Comparison of ENCODE assay signal across 26 cellular contexts in genomic region chr12:57527184-57527583, GRCh38. TPM values are rescaled to one million over a fixed set of nuclear protein-coding genes. Genes with fewer than 3 reads are reported as not detected.
A peak's percentile ranks its signal among the peaks of the same experiment; 100 is the strongest.
DNase-seq lines count a peak whose midpoint lies in the region; ATAC-seq, FAIRE-seq and TF ChIP-seq lines count a peak whose summit lies in the region.
"Had no signal": no experiment of that assay in that cellular context is flagged by ENCODE, and none has a peak within 500 bp of the region (broad histone marks: within the 10 kb centered on the region; RNA-seq: fewer than 3 reads in every experiment).

No MANE protein-coding gene starts in this region.

- no peak overlapping the region for H3K4me3 ChIP-seq in BLaER1
- no peak overlapping the region for H3K4me3 ChIP-seq in CD8-positive, alpha-beta memory T cell (ENCODE audit: low read length)
- H3K4me3 ChIP-seq: cardiac muscle cell, left lung, ovary, thoracic aorta had no signal

- peaks cover 0 to 1% (median 0%) of the 10 kb centered on the region in 5 donors for H3K9me3 Mint-ChIP-seq in CD8-positive, alpha-beta memory T cell
- H3K9me3 Mint-ChIP-seq in activated CD8-positive, alpha-beta T cell treated with anti-CD3 and anti-CD28 coated beads, Interleukin-2, amount 10 ng/mL, durations not matched to agents 7 days and 5 days (ENCODE audit: insufficient read depth), result no peaks in the 10 kb centered on the region
- H3K9me3 Mint-ChIP-seq in nephron, result no peaks in the 10 kb centered on the region
- H3K9me3 Mint-ChIP-seq: activated CD4-positive, alpha-beta T cell treated with anti-CD3 and anti-CD28 coated beads, Interleukin-2, amount 10 ng/mL, durations not matched to agents 24 days and 14 days; naive thymus-derived CD8-positive, alpha-beta T cell; T-helper 1 cell treated with Interleukin-12 subunit alpha and Interleukin-12 subunit beta and Interleukin-4 antibody, amounts not matched to agents 30 μg/mL and 1 μg/mL, for 36 hours had no signal

- TF ChIP-seq CTCF in nephron (IDR thresholded peaks at IDR 0.05; ENCODE audit: unreplicated experiment in 3 of 3), result no peak

- H3K4me3 Mint-ChIP-seq in CD8-positive, alpha-beta memory T cell, result no peak overlapping the region
- no peak overlapping the region for H3K4me3 Mint-ChIP-seq in activated CD8-positive, alpha-beta T cell treated with anti-CD3 and anti-CD28 coated beads, Interleukin-2, amount 10 ng/mL, durations not matched to agents 7 days and 5 days
- H3K4me3 Mint-ChIP-seq in nephron, result peak overlapping the region; percentile 13 to 40 (median 35)
- H3K4me3 Mint-ChIP-seq: activated CD4-positive, alpha-beta T cell treated with anti-CD3 and anti-CD28 coated beads, Interleukin-2, amount 10 ng/mL, durations not matched to agents 24 days and 14 days; naive thymus-derived CD8-positive, alpha-beta T cell; T-helper 1 cell treated with Interleukin-12 subunit alpha and Interleukin-12 subunit beta and Interleukin-4 antibody, amounts not matched to agents 30 μg/mL and 1 μg/mL, for 36 hours had no signal

- H3K27ac Mint-ChIP-seq in CD8-positive, alpha-beta memory T cell, result peak overlapping the region in 5 of 8 donors; percentile 17 to 64 (median 37)
- peak overlapping the region; percentile 70 for H3K27ac Mint-ChIP-seq in activated CD8-positive, alpha-beta T cell treated with anti-CD3 and anti-CD28 coated beads, Interleukin-2, amount 10 ng/mL, durations not matched to agents 7 days and 5 days
- peak overlapping the region in 1 of 3 experiments; percentile 24 for H3K27ac Mint-ChIP-seq in nephron
- H3K27ac Mint-ChIP-seq: activated CD4-positive, alpha-beta T cell treated with anti-CD3 and anti-CD28 coated beads, Interleukin-2, amount 10 ng/mL, durations not matched to agents 24 days and 14 days; T-helper 1 cell treated with Interleukin-12 subunit alpha and Interleukin-12 subunit beta and Interleukin-4 antibody, amounts not matched to agents 30 μg/mL and 1 μg/mL, for 36 hours had no signal

- CTCF ChIA-PET in CD8-positive, alpha-beta memory T cell (lab: Charles Lee), result no interaction called here
- CTCF ChIA-PET in activated CD8-positive, alpha-beta T cell treated with anti-CD3 and anti-CD28 coated beads, Interleukin-2, amount 10 ng/mL, durations not matched to agents 7 days and 5 days (lab: Charles Lee), result no interaction called here

- H3K36me3 ChIP-seq in BLaER1, result peaks cover 82% of the 10 kb centered on the region
- H3K36me3 ChIP-seq in CD8-positive, alpha-beta memory T cell (ENCODE audit: insufficient read depth, low read length), result peaks cover 46% of the 10 kb centered on the region
- H3K36me3 ChIP-seq: ovary had no signal

- H3K9me3 ChIP-seq in BLaER1, result no peaks in the 10 kb centered on the region
- no peaks in the 10 kb centered on the region for H3K9me3 ChIP-seq in CD8-positive, alpha-beta memory T cell (ENCODE audit: low read length)
- H3K9me3 ChIP-seq: left lung, ovary, thoracic aorta had no signal

- H4K20me1 ChIP-seq in BLaER1, result peaks cover 50% of the 10 kb centered on the region

- H3K36me3 Mint-ChIP-seq in CD8-positive, alpha-beta memory T cell, result peaks cover 0 to 80% (median 5%) of the 10 kb centered on the region in 3 donors
- H3K36me3 Mint-ChIP-seq in activated CD8-positive, alpha-beta T cell treated with anti-CD3 and anti-CD28 coated beads, Interleukin-2, amount 10 ng/mL, durations not matched to agents 7 days and 5 days (ENCODE audit: low read depth), result peaks cover 51% of the 10 kb centered on the region
- H3K36me3 Mint-ChIP-seq in nephron (ENCODE audit: low read depth), result peaks cover 45% of the 10 kb centered on the region

- FAIRE-seq in RCC 7860 (lab: Jason Lieb, UNC), result no peak
- FAIRE-seq: endometrium, H1 had no signal

- H3K4me1 ChIP-seq in BLaER1, result peaks cover 38% of the 10 kb centered on the region
- peaks cover 22% of the 10 kb centered on the region for H3K4me1 ChIP-seq in CD8-positive, alpha-beta memory T cell (ENCODE audit: insufficient read depth, low read length)

- peaks cover 18 to 33% (median 19%) of the 10 kb centered on the region in 3 donors for H3K4me1 Mint-ChIP-seq in CD8-positive, alpha-beta memory T cell
- H3K4me1 Mint-ChIP-seq in activated CD8-positive, alpha-beta T cell treated with anti-CD3 and anti-CD28 coated beads, Interleukin-2, amount 10 ng/mL, durations not matched to agents 7 days and 5 days (ENCODE audit: low read depth), result peaks cover 30% of the 10 kb centered on the region
- peaks cover 18% of the 10 kb centered on the region for H3K4me1 Mint-ChIP-seq in nephron

- ATAC-seq in activated CD8-positive, alpha-beta T cell treated with anti-CD3 and anti-CD28 coated beads, Interleukin-2, amount 10 ng/mL, durations not matched to agents 7 days and 5 days, result no peak
- no peak for ATAC-seq in HG03442 (IDR thresholded peaks at IDR 0.05; ENCODE audit: unreplicated experiment)
- ATAC-seq: left lung; naive thymus-derived CD8-positive, alpha-beta T cell had no signal

- H3K9ac ChIP-seq in BLaER1, result 0 out of 2 replicates have a peak overlapping the region, but pooled peaks have one; percentile 38

- DNase-seq in CD8-positive, alpha-beta memory T cell, result no peak
- DNase-seq in activated CD8-positive, alpha-beta T cell treated with anti-CD3 and anti-CD28 coated beads, Interleukin-2, amount 10 ng/mL, durations not matched to agents 7 days and 5 days, result no peak
- no peak for DNase-seq in RCC 7860 (ENCODE audit: low spot score)
- DNase-seq in NCI-H1694 treated with DMSO at 0.1 percent for 48 hours (lab: John Stamatoyannopoulos, UW), result no peak
- DNase-seq: activated CD4-positive, alpha-beta T cell treated with anti-CD3 and anti-CD28 coated beads, Interleukin-2, amount 10 ng/mL, durations not matched to agents 24 days and 14 days; activated effector memory CD4-positive, alpha-beta T cell treated with Interleukin-2 at 50 U/mL for 16 hours; amygdala; cortex of kidney; left lung; naive thymus-derived CD8-positive, alpha-beta T cell; NCI-H1048; NCI-H187 treated with DMSO at 0.1 percent for 48 hours; NCI-H524 treated with DMSO at 0.1 percent for 48 hours; ovary; retina; stimulated activated CD4-positive, alpha-beta T cell treated with anti-CD3 and anti-CD28 coated beads, Interleukin-4, amount 100 ng/mL, for 1 hour; stimulated activated naive CD4-positive, alpha-beta T cell treated with Interleukin-2 at 50 U/mL for 16 hours had no signal

- POLR2A ChIA-PET in CD8-positive, alpha-beta memory T cell (lab: Charles Lee), result interaction anchor here (1.0 kb wide), 1 partner anchor 50 kb away, joined by 4 read pairs; no protein-coding TSS in a partner anchor
- POLR2A ChIA-PET in activated CD8-positive, alpha-beta T cell treated with anti-CD3 and anti-CD28 coated beads, Interleukin-2, amount 10 ng/mL, durations not matched to agents 7 days and 5 days (lab: Charles Lee), result interaction anchor here (0.8 to 1.2 kb wide), 2 partner anchors 26 to 192 kb away, joined by 3 read pairs; no protein-coding TSS in a partner anchor

- no peak overlapping the region for H3K4me2 ChIP-seq in BLaER1

- H3K27me3 ChIP-seq in BLaER1, result no peaks in the 10 kb centered on the region
- no peaks in the 10 kb centered on the region for H3K27me3 ChIP-seq in CD8-positive, alpha-beta memory T cell (ENCODE audit: insufficient read depth, low read length, poor library complexity, severe bottlenecking)
- H3K27me3 ChIP-seq: cardiac muscle cell, left lung, ovary had no signal

- H3K27me3 Mint-ChIP-seq in CD8-positive, alpha-beta memory T cell, result peaks cover 0 to under 1% of the 10 kb centered on the region in 2 donors
- H3K27me3 Mint-ChIP-seq in activated CD8-positive, alpha-beta T cell treated with anti-CD3 and anti-CD28 coated beads, Interleukin-2, amount 10 ng/mL, durations not matched to agents 7 days and 5 days (ENCODE audit: low read depth), result no peaks in the 10 kb centered on the region
- no peaks in the 10 kb centered on the region for H3K27me3 Mint-ChIP-seq in nephron (ENCODE audit: low read depth)
- H3K27me3 Mint-ChIP-seq: activated CD4-positive, alpha-beta T cell treated with anti-CD3 and anti-CD28 coated beads, Interleukin-2, amount 10 ng/mL, durations not matched to agents 24 days and 14 days; naive thymus-derived CD8-positive, alpha-beta T cell had no signal

- no peak overlapping the region; the same call in 1 of the 2 replicates for H3K27ac ChIP-seq in BLaER1
- H3K27ac ChIP-seq in CD8-positive, alpha-beta memory T cell (ENCODE audit: low read depth, low read length), result no peak overlapping the region
- H3K27ac ChIP-seq: cardiac muscle cell, left lung, ovary, thoracic aorta had no signal

RNA-seq across cellular contexts. Expression of gene MBD6, which starts 4.6 kb away (rescaled TPM):
- total RNA-seq in CD8-positive, alpha-beta memory T cell, result 10 to 100 TPM; 49.0 to 54.7 TPM
- polyA plus RNA-seq in CD8-positive, alpha-beta memory T cell, result 4.2 TPM
- total RNA-seq in activated CD8-positive, alpha-beta T cell treated with anti-CD3 and anti-CD28 coated beads, Interleukin-2, amount 10 ng/mL, durations not matched to agents 7 days and 5 days, result 10 to 100 TPM; 68.4 to 71.4 TPM

RNA-seq across cellular contexts. Expression of gene DDIT3, which starts 6.9 kb away (rescaled TPM):
- total RNA-seq in CD8-positive, alpha-beta memory T cell, result 10 to 100 TPM; 12.7 to 13.2 TPM
- polyA plus RNA-seq in CD8-positive, alpha-beta memory T cell, result 11.7 TPM
- total RNA-seq in activated CD8-positive, alpha-beta T cell treated with anti-CD3 and anti-CD28 coated beads, Interleukin-2, amount 10 ng/mL, durations not matched to agents 7 days and 5 days, result 10 to 100 TPM; 14.9 to 15.0 TPM

RNA-seq across cellular contexts. Expression of gene DCTN2, which starts 19.8 kb away (rescaled TPM):
- 10 to 100 TPM; 98.7 to 99.3 TPM for total RNA-seq in CD8-positive, alpha-beta memory T cell
- 80.8 TPM for polyA plus RNA-seq in CD8-positive, alpha-beta memory T cell
- 10 to 100 TPM; 89.3 to 96.5 TPM for total RNA-seq in activated CD8-positive, alpha-beta T cell treated with anti-CD3 and anti-CD28 coated beads, Interleukin-2, amount 10 ng/mL, durations not matched to agents 7 days and 5 days

RNA-seq across cellular contexts. Expression of gene KIF5A, which starts 22.7 kb away (rescaled TPM):
- 1 to 10 TPM; 1.8 to 2.1 TPM for total RNA-seq in CD8-positive, alpha-beta memory T cell
- 0.12 TPM for polyA plus RNA-seq in CD8-positive, alpha-beta memory T cell
- total RNA-seq in activated CD8-positive, alpha-beta T cell treated with anti-CD3 and anti-CD28 coated beads, Interleukin-2, amount 10 ng/mL, durations not matched to agents 7 days and 5 days, result 1 to 10 TPM in 1 of 2 experiments, under 1 TPM in 1; 0.99 to 1.4 TPM
- total RNA-seq: LHCN-M2 had no signal

RNA-seq across cellular contexts. Expression of gene MARS1, which starts 39.3 kb away (rescaled TPM):
- 100 to 1,000 TPM; 386 to 398 TPM for total RNA-seq in CD8-positive, alpha-beta memory T cell
- 89.8 TPM for polyA plus RNA-seq in CD8-positive, alpha-beta memory T cell
- 100 to 1,000 TPM; 275 to 291 TPM for total RNA-seq in activated CD8-positive, alpha-beta T cell treated with anti-CD3 and anti-CD28 coated beads, Interleukin-2, amount 10 ng/mL, durations not matched to agents 7 days and 5 days

Comparison
In these comparisons a context has a peak if more than half of its experiments do, and no peak if none do; other contexts are left out.
1. H3K4me3 Mint-ChIP-seq: peak in nephron (3 of 3); none in CD8-positive, alpha-beta memory T cell (0 of 7) and activated CD8-positive, alpha-beta T cell treated with anti-CD3 and anti-CD28 coated beads, Interleukin-2, amount 10 ng/mL, durations not matched to agents 7 days and 5 days (single experiment).